ENCODE assay signal across 8 cellular contexts in genomic region chr19:11092181-11092538, GRCh38. TPM values are rescaled to one million over a fixed set of nuclear protein-coding genes. Genes with fewer than 3 reads are reported as not detected.
DNase-seq lines count a peak whose midpoint lies in the region; ATAC-seq and TF ChIP-seq lines count a peak whose summit lies in the region.

No MANE protein-coding gene starts in this region.

- intact Hi-C loops in dorsolateral prefrontal cortex (cut with DNase I) = loop anchor here in 1 of 2 donors (5.0 kb wide), 1 partner anchor 35 kb away; no protein-coding TSS in a partner anchor

- no peaks in the 10 kb centered on the region for H3K27me3 Mint-ChIP-seq in T-helper 17 cell
- no peaks in the 10 kb centered on the region for H3K27me3 Mint-ChIP-seq in naive thymus-derived CD8-positive, alpha-beta T cell

- peak overlapping the region; percentile 67 for H3K4me3 Mint-ChIP-seq in T-helper 17 cell
- peak overlapping the region in 7 of 10 donors; percentile 22 to 84 (median 60) for H3K4me3 Mint-ChIP-seq in naive thymus-derived CD8-positive, alpha-beta T cell

- H3K27ac Mint-ChIP-seq in T-helper 17 cell = peak overlapping the region; percentile 98
- peak overlapping the region; percentile 2 to 98 (median 92) for H3K27ac Mint-ChIP-seq in naive thymus-derived CD8-positive, alpha-beta T cell

- H3K9me3 ChIP-seq in T-helper 17 cell (ENCODE audit: control insufficient read depth, low read length, poor library complexity, severe bottlenecking) = no peaks in the 10 kb centered on the region

- H3K27me3 ChIP-seq in dorsolateral prefrontal cortex = no peaks in the 10 kb centered on the region

- H3K27ac ChIP-seq in dorsolateral prefrontal cortex = peak overlapping the region; percentile 83 to 99 (median 98)

- H3K4me1 Mint-ChIP-seq in T-helper 17 cell = peaks cover 37% of the 10 kb centered on the region
- peaks cover 12 to 67% (median 48%) of the 10 kb centered on the region in 4 donors for H3K4me1 Mint-ChIP-seq in naive thymus-derived CD8-positive, alpha-beta T cell

- peak; percentile 15 for DNase-seq in activated gamma-delta T cell treated with anti-CD3 and anti-CD28 coated beads, Interleukin-2, amount 50 U/mL, for 16 hours (ENCODE audit: low read depth)
- DNase-seq in activated gamma-delta T cell treated with Interleukin-2 at 50 U/mL for 16 hours (no peak), T-helper 17 cell (peak; percentile 22 to 51 (median 34)), dorsolateral prefrontal cortex (no peak), iPS-NIHi11 (ENCODE audit: low spot score) (no peak), NCI-H128 (lab: John Stamatoyannopoulos, UW; ENCODE audit: unreplicated experiment) (no peak)
- peak in 3 of 10 donors; percentile 25 to 28 (median 26) for DNase-seq in naive thymus-derived CD8-positive, alpha-beta T cell

- H3K9me3 Mint-ChIP-seq in naive thymus-derived CD8-positive, alpha-beta T cell = peaks cover 0 to 4% (median 0%) of the 10 kb centered on the region in 9 donors

- POLR2A ChIA-PET in naive thymus-derived CD8-positive, alpha-beta T cell (lab: Charles Lee) = interaction anchor here (0.8 to 1.3 kb wide), 2 partner anchors 34 to 57 kb away, joined by 3 to 4 read pairs; no protein-coding TSS in a partner anchor

- ATAC-seq in T-helper 17 cell = peak; percentile 50
- ATAC-seq in naive thymus-derived CD8-positive, alpha-beta T cell = no peak
- ATAC-seq in GM18868 (IDR thresholded peaks at IDR 0.05; ENCODE audit: unreplicated experiment) = no peak

- TF ChIP-seq CTCF in dorsolateral prefrontal cortex (IDR thresholded peaks at IDR 0.05 in 54 of 56, conservative IDR thresholded peaks at IDR 0.05 in 2 of 56; ENCODE audit: low read depth in 1 of 56, partially characterized antibody in 56 of 56) = no peak

- H3K4me3 ChIP-seq in dorsolateral prefrontal cortex = peak overlapping the region in 49 of 59 donors; percentile 9 to 99 (median 87)

- H3K36me3 Mint-ChIP-seq in T-helper 17 cell (ENCODE audit: low read depth) = no peaks in the 10 kb centered on the region
- H3K36me3 Mint-ChIP-seq in naive thymus-derived CD8-positive, alpha-beta T cell = peaks cover 0 to 5% (median 5%) of the 10 kb centered on the region in 3 donors

RNA-seq across cellular contexts. Expression of gene LDLR, which starts 2.9 kb away (rescaled TPM):
- 100 to 1,000 TPM in 1 of 2 donors, 10 to 100 TPM in 1; 98.2 to 139 TPM for total RNA-seq in T-helper 17 cell
- total RNA-seq in dorsolateral prefrontal cortex = 10 to 100 TPM; 14.7 to 92.5 (median 30.9) TPM
- 10 to 100 TPM; 17.8 to 22.8 TPM for total RNA-seq in naive thymus-derived CD8-positive, alpha-beta T cell
- 1 to 10 TPM; 3.2 to 7.7 (median 7.1) TPM for polyA plus RNA-seq in naive thymus-derived CD8-positive, alpha-beta T cell

Comparison
In these comparisons a context has a peak if more than half of its experiments do, and no peak if none do; other contexts are left out.
1. DNase-seq: peak in activated gamma-delta T cell treated with anti-CD3 and anti-CD28 coated beads, Interleukin-2, amount 50 U/mL, for 16 hours (single experiment) and T-helper 17 cell (3 of 3); none in activated gamma-delta T cell treated with Interleukin-2 at 50 U/mL for 16 hours (single experiment), dorsolateral prefrontal cortex (0 of 10), iPS-NIHi11 (single experiment) and NCI-H128 (single experiment).